1 cellular context compared by ENCODE assay signal in the genomic region with DNA sequence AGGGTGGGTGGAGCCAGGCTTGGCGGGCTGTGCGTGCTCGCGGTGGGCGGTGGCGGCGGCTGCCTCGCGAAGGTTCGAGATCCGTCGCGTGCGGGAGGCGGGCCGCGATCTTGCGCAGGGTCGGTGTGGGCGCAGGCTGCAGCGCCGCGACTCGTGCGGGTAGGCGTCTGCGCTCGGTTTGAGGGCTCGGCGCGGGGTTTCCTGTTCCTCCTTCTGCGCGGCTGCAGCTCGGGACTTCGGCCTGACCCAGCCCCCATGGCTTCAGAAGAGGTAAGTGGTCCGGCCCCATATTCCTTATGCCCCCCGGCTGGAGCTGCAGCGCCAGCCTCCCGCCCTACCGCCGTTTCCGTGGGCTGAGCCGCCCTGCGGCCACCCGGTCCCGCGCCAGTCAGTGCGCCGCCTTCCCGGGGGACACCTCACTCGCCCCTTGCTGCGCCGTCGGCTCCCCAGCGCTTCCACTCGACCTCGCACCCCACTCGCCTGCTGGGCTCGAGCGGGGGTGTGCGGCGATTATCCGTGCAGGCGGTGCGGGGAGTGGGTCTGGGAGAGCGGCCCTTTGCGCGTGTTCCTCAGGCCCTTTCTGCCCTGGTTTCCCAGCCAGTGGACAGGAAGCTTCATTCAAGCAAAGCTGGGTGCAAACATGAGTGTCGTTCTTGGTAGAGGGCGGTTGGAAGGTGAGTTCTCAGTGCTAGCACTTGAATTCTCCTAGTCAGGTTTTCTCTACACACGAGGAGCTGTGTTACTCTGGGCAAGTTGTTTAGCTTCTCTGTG.
A peak's percentile ranks its signal among the peaks of the same experiment; 100 is the strongest.
TF ChIP-seq lines count a peak whose summit lies in the region.

A gene with protein sequence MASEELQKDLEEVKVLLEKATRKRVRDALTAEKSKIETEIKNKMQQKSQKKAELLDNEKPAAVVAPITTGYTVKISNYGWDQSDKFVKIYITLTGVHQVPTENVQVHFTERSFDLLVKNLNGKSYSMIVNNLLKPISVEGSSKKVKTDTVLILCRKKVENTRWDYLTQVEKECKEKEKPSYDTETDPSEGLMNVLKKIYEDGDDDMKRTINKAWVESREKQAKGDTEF (plus strand): TSS at position 22 of the 771 bp plus-strand sequence. CDS start 234 bp downstream, at position 256.

TF ChIP-seq in GM12878, 131 proteins besides CTCF, POLR2A, EP300 and RAD21 (continued from another document and continues in another):
- TF ChIP-seq ZNF217 (IDR thresholded peaks at IDR 0.05) (0 out of 2 replicates have a peak, but pooled peaks have one; percentile 3), NFIC (IDR thresholded peaks at IDR 0.05; ENCODE audit: low read depth, low read length) (no peak), IRF5 (IDR thresholded peaks at IDR 0.05; ENCODE audit: borderline replicate concordance) (no peak), ZNF384 (IDR thresholded peaks at IDR 0.05; ENCODE audit: borderline replicate concordance, low read depth, low read length) (no peak), KAT2A (conservative IDR thresholded peaks at IDR 0.05; ENCODE audit: control insufficient read depth, low read depth, low read length) (no peak), ZBTB11 (CRISPR knock-in tag; IDR thresholded peaks at IDR 0.05) (no peak), TARDBP (IDR thresholded peaks at IDR 0.05; ENCODE audit: borderline replicate concordance) (no peak), E2F8 (IDR thresholded peaks at IDR 0.05; ENCODE audit: low read depth, partially characterized antibody) (no peak), SIN3A (IDR thresholded peaks at IDR 0.05; ENCODE audit: low read depth, low read length) (0 out of 2 replicates have a peak, but pooled peaks have one; percentile 34), SPI1 (IDR thresholded peaks at IDR 0.05; ENCODE audit: borderline replicate concordance, insufficient read depth, low read depth, low read length) (peak; percentile 24; the same call in 1 of the 2 replicates), IKZF1 (conservative IDR thresholded peaks at IDR 0.05) (peak; percentile 39), CREM (IDR thresholded peaks at IDR 0.05; ENCODE audit: low read depth) (no peak), BCLAF1 (IDR thresholded peaks at IDR 0.05) (no peak), CBX3 (IDR thresholded peaks at IDR 0.05; ENCODE audit: borderline replicate concordance, low read depth) (no peak), USF1 (IDR thresholded peaks at IDR 0.05; ENCODE audit: borderline replicate concordance, extremely low read length, insufficient read depth, low read depth, low read length) (no peak), E4F1 (IDR thresholded peaks at IDR 0.05; ENCODE audit: borderline replicate concordance, partially characterized antibody) (no peak), RBBP5 (conservative IDR thresholded peaks at IDR 0.05) (no peak), MYC (IDR thresholded peaks at IDR 0.05; ENCODE audit: insufficient read depth, insufficient read length, insufficient replicate concordance, low read length, severe bottlenecking) (peak; percentile 41), MEF2A (IDR thresholded peaks at IDR 0.05; ENCODE audit: insufficient read depth, low read depth, low read length) (no peak), ATF2 (IDR thresholded peaks at IDR 0.05; ENCODE audit: low read length) (no peak), SMAD1 (IDR thresholded peaks at IDR 0.05; ENCODE audit: low read depth, partially characterized antibody) (no peak), POU2F2 (IDR thresholded peaks at IDR 0.05; ENCODE audit: borderline replicate concordance, low read depth, low read length) (no peak), CEBPB (IDR thresholded peaks at IDR 0.05; ENCODE audit: borderline replicate concordance in 1 of 2, low read depth in 2 of 2, low read length in 2 of 2) (no peak), BMI1 (IDR thresholded peaks at IDR 0.05; ENCODE audit: borderline replicate concordance) (no peak), ZNF622 (IDR thresholded peaks at IDR 0.05) (no peak), BCL11A (IDR thresholded peaks at IDR 0.05; ENCODE audit: low read depth, low read length) (no peak), PAX5 (IDR thresholded peaks at IDR 0.05; ENCODE audit: borderline replicate concordance, low read depth, low read length) (no peak), STAT1 (conservative IDR thresholded peaks at IDR 0.05) (0 out of 2 replicates have a peak, but pooled peaks have one; percentile 48), MTA2 (IDR thresholded peaks at IDR 0.05; ENCODE audit: low read depth) (no peak), SKIL (IDR thresholded peaks at IDR 0.05; ENCODE audit: low read depth, poor library complexity, severe bottlenecking) (no peak), RELB (IDR thresholded peaks at IDR 0.05; ENCODE audit: low read depth) (no peak)
